1 cellular context compared by ENCODE assay signal in the genomic region with DNA sequence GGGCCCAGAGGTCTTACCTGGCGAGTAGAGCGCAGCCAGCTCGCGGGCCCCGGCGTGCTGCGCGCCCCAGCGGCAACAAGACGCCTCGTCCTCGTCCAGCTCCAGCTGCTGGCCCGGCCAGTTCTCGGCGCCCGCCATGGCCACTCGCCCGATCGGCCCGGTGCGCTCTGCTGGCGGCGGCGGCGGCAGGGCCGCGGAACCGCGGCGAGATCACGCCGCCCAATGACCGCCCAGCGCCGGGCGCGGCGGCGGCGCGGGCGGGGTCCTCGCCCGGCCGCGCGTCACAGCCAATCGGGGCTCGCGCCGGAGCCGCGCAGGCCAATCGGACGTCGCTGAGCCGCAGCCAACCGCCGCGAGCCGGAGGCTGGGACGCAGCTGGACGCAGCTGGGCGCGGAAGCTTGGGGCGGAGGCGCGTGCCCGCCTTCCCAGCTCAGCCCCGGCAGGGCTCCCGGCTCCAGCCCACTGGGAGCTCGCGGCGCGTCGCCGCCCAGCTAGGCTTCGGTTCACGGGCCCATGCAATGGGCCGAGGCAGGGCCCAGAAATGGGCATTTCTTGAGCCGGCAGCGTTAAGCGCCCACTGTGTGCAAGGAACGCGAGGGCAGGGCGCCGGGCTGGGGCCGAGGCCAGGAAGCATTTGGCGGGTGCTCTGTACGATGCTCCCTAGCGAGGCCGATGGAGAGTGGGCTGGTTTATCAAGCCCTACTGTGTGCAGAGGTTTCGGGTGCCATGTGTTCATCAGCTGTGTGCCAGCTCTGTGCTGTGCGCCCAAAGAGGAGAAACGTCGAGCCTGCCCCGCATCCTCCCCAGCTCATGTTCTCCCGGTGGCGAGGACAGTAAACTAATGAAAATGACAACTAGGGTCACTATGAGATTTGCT.
A peak's percentile ranks its signal among the peaks of the same experiment; 100 is the strongest.
TF ChIP-seq lines count a peak whose summit lies in the region.

A gene (minus strand): TSS at position 224 of the 878 bp plus-strand sequence. CDS start 86 bp downstream, at position 138.

TF ChIP-seq in H1, 55 proteins besides CTCF, POLR2A, EP300 and RAD21:
- no peak for TF ChIP-seq TEAD4 (IDR thresholded peaks at IDR 0.05; ENCODE audit: low read depth, low read length)
- no peak for TF ChIP-seq CBX5 (IDR thresholded peaks at IDR 0.05; ENCODE audit: low read depth, low read length)
- TF ChIP-seq BACH1 (IDR thresholded peaks at IDR 0.05; ENCODE audit: low read length): no peak
- TF ChIP-seq, protein P1, sequence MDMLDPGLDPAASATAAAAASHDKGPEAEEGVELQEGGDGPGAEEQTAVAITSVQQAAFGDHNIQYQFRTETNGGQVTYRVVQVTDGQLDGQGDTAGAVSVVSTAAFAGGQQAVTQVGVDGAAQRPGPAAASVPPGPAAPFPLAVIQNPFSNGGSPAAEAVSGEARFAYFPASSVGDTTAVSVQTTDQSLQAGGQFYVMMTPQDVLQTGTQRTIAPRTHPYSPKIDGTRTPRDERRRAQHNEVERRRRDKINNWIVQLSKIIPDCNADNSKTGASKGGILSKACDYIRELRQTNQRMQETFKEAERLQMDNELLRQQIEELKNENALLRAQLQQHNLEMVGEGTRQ (IDR thresholded peaks at IDR 0.05; ENCODE audit: low read length): no peak
- no peak for TF ChIP-seq GTF2F1 (IDR thresholded peaks at IDR 0.05; ENCODE audit: borderline replicate concordance, low read depth, low read length)
- TF ChIP-seq BCL11A (IDR thresholded peaks at IDR 0.05; ENCODE audit: low read depth in 2 of 2, low read length in 2 of 2): no peak
- TF ChIP-seq MAFK (IDR thresholded peaks at IDR 0.05; ENCODE audit: low read depth, low read length): no peak; the same call in 1 of the 2 replicates
- TF ChIP-seq, protein P2, sequence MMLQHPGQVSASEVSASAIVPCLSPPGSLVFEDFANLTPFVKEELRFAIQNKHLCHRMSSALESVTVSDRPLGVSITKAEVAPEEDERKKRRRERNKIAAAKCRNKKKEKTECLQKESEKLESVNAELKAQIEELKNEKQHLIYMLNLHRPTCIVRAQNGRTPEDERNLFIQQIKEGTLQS (IDR thresholded peaks at IDR 0.05; ENCODE audit: insufficient read depth, low read depth, low read length): no peak
- peak; percentile 65 for TF ChIP-seq ASH2L (IDR thresholded peaks at IDR 0.05; ENCODE audit: low read length)
- 0 out of 2 replicates have a peak, but pooled peaks have one; percentile 46 for TF ChIP-seq GABPA (IDR thresholded peaks at IDR 0.05; ENCODE audit: borderline replicate concordance, insufficient read depth, low read length)
- no peak for TF ChIP-seq SUZ12 (IDR thresholded peaks at IDR 0.05; ENCODE audit: low read length)
- TF ChIP-seq HDAC2 (IDR thresholded peaks at IDR 0.05; ENCODE audit: borderline replicate concordance in 1 of 2, low read depth in 2 of 2, low read length in 2 of 2): no peak; a peak in 1 of 4 replicates
- TF ChIP-seq YY1 (IDR thresholded peaks at IDR 0.05; ENCODE audit: low read depth, low read length): no peak
- TF ChIP-seq CREB1 (IDR thresholded peaks at IDR 0.05): peak; percentile 54; the same call in 1 of the 2 replicates
- TF ChIP-seq EGR1 (IDR thresholded peaks at IDR 0.05; ENCODE audit: borderline replicate concordance, low read depth, low read length): no peak
- TF ChIP-seq TAF7 (optimal IDR thresholded peaks at IDR 0.05; ENCODE audit: borderline replicate concordance, low read depth, low read length): no peak
- TF ChIP-seq FOSL1 (IDR thresholded peaks at IDR 0.05; ENCODE audit: insufficient read depth, low read depth, low read length): no peak
- TF ChIP-seq KDM1A (IDR thresholded peaks at IDR 0.05; ENCODE audit: borderline replicate concordance, low read length): peak; percentile 31; the same call in 1 of the 2 replicates
- no peak for TF ChIP-seq POU5F1 (IDR thresholded peaks at IDR 0.05; ENCODE audit: low read depth, low read length)
- TF ChIP-seq PHF8 (conservative IDR thresholded peaks at IDR 0.05; ENCODE audit: low read depth, low read length): peak; percentile 82
- TF ChIP-seq, protein P3, sequence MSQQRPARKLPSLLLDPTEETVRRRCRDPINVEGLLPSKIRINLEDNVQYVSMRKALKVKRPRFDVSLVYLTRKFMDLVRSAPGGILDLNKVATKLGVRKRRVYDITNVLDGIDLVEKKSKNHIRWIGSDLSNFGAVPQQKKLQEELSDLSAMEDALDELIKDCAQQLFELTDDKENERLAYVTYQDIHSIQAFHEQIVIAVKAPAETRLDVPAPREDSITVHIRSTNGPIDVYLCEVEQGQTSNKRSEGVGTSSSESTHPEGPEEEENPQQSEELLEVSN (IDR thresholded peaks at IDR 0.05): peak; percentile 92
- TF ChIP-seq KDM4A (IDR thresholded peaks at IDR 0.05; ENCODE audit: low read depth, low read length, severe bottlenecking): peak; percentile 74
- no peak for TF ChIP-seq CTBP2 (IDR thresholded peaks at IDR 0.05; ENCODE audit: borderline replicate concordance, insufficient read depth, insufficient read length, low read length)
- 0 out of 2 replicates have a peak, but pooled peaks have one; percentile 4 for TF ChIP-seq NRF1 (IDR thresholded peaks at IDR 0.05; ENCODE audit: low read depth, low read length)
- peak; percentile 62 for TF ChIP-seq TAF1 (IDR thresholded peaks at IDR 0.05; ENCODE audit: low read depth, low read length)
- no peak for TF ChIP-seq SRF (IDR thresholded peaks at IDR 0.05; ENCODE audit: low read depth, low read length)
- TF ChIP-seq, protein P4, sequence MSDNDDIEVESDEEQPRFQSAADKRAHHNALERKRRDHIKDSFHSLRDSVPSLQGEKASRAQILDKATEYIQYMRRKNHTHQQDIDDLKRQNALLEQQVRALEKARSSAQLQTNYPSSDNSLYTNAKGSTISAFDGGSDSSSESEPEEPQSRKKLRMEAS (IDR thresholded peaks at IDR 0.05): peak; percentile 85
- TF ChIP-seq RNF2 (IDR thresholded peaks at IDR 0.05; ENCODE audit: borderline replicate concordance, low read depth, low read length, missing control alignments, poor library complexity, severe bottlenecking): peak; percentile 30
- no peak for TF ChIP-seq RBBP5 (IDR thresholded peaks at IDR 0.05; ENCODE audit: borderline replicate concordance, low read depth, low read length)
- no peak for TF ChIP-seq CEBPB (IDR thresholded peaks at IDR 0.05; ENCODE audit: low read depth, low read length)
- TF ChIP-seq SP2 (IDR thresholded peaks at IDR 0.05; ENCODE audit: low read length): no peak
- TF ChIP-seq TBP (IDR thresholded peaks at IDR 0.05; ENCODE audit: low read depth, low read length): no peak
- no peak for TF ChIP-seq RXRA (IDR thresholded peaks at IDR 0.05; ENCODE audit: insufficient read depth, low read depth, low read length)
- no peak for TF ChIP-seq JUN (IDR thresholded peaks at IDR 0.05; ENCODE audit: low read depth, low read length)
- TF ChIP-seq POLR2AphosphoS5 (IDR thresholded peaks at IDR 0.05; ENCODE audit: low read depth, low read length): peak; percentile 50
- no peak for TF ChIP-seq HDAC6 (IDR thresholded peaks at IDR 0.05; ENCODE audit: low read depth, low read length)
- no peak for TF ChIP-seq JUND (IDR thresholded peaks at IDR 0.05; ENCODE audit: low read length)
- 0 out of 2 replicates have a peak, but pooled peaks have one; percentile 26 for TF ChIP-seq CHD2 (IDR thresholded peaks at IDR 0.05; ENCODE audit: low read length)
- TF ChIP-seq RFX5 (IDR thresholded peaks at IDR 0.05; ENCODE audit: borderline replicate concordance, low read depth, low read length): no peak
